ENCODE assay signal across 38 cellular contexts in genomic region chr20:25212242-25212641, GRCh38.
"Had no signal": no experiment of that assay in that cellular context is flagged by ENCODE, and none has a peak within 500 bp of the region (broad histone marks: within the 10 kb centered on the region; RNA-seq: fewer than 3 reads in every experiment).

No MANE protein-coding gene starts in this region.

- ATAC-seq: activated CD8-positive, alpha-beta T cell treated with anti-CD3 and anti-CD28 coated beads for 36 hours; activated naive CD4-positive, alpha-beta T cell treated with anti-CD3 and anti-CD28 coated beads, Interleukin-2, amount 50 U/mL, for 72 hours; activated T-cell treated with anti-CD3 and anti-CD28 coated beads, Interleukin-2, amount 50 U/mL, for 4 hours; activated T-cell treated with anti-CD3 and anti-CD28 coated beads, Interleukin-2, amount 50 U/mL, for 72 hours; activated T-helper 17 cell treated with anti-CD3 and anti-CD28 coated beads, Interleukin-2, amount 50 U/mL, for 72 hours; body of pancreas had no signal

- H3K27ac Mint-ChIP-seq: activated B cell treated with CpG ODN at 0.5 μM for 24 hours; activated CD4-positive, alpha-beta memory T cell treated with anti-CD3 and anti-CD28 coated beads for 36 hours; activated CD4-positive, alpha-beta T cell treated with anti-CD3 and anti-CD28 coated beads, Interleukin-2, amount 10 ng/mL, durations not matched to agents 24 days and 14 days; activated CD8-positive, alpha-beta T cell treated with anti-CD3 and anti-CD28 coated beads for 36 hours; activated naive CD4-positive, alpha-beta T cell treated with anti-CD3 and anti-CD28 coated beads for 36 hours; activated naive CD8-positive, alpha-beta T cell treated with anti-CD3 and anti-CD28 coated beads for 36 hours; activated T-cell treated with anti-CD3 and anti-CD28 coated beads, Interleukin-2, amount 50 U/mL, for 72 hours; activated T-helper 1 cell treated with anti-CD3 and anti-CD28 coated beads, Interleukin-12 subunit alpha, Interleukin-12 subunit beta, Interleukin-2, Interleukin-4 antibody, amounts not matched to agents 30 ng/mL and 10 ng/mL and 1 ng/mL, durations not matched to agents 14 hours and 24 hours and 36 hours; activated T-helper 17 cell treated with anti-CD3 and anti-CD28 coated beads, Interleukin-2, amount 50 U/mL, for 72 hours; T-helper 1 cell treated with Interleukin-12 subunit alpha and Interleukin-12 subunit beta and Interleukin-4 antibody, amounts not matched to agents 30 μg/mL and 1 μg/mL, for 36 hours; T-helper 2 cell treated with Interferon-gamma antibody and Interleukin-4, amounts not matched to agents 5 μg/mL and 100 μg/mL, for 36 hours had no signal

- DNase-seq: activated B cell treated with CpG ODN at 0.5 μM for 24 hours; activated CD4-positive, alpha-beta memory T cell treated with anti-CD3 and anti-CD28 coated beads for 36 hours; activated CD4-positive, alpha-beta T cell treated with anti-CD3 and anti-CD28 coated beads for 4 hours; activated CD4-positive, alpha-beta T cell treated with anti-CD3 and anti-CD28 coated beads, Interleukin-2, amount 10 ng/mL, durations not matched to agents 24 days and 14 days; activated CD4-positive, alpha-beta T cell treated with anti-CD3 and anti-CD28 coated beads, Interleukin-2, amount 50 U/mL, for 1 hour; activated CD4-positive, alpha-beta T cell treated with anti-CD3 and anti-CD28 coated beads, Interleukin-2, amount 50 U/mL, for 4 hours; activated CD4-positive, CD25-positive, alpha-beta regulatory T cell treated with anti-CD3 and anti-CD28 coated beads, Interleukin-2, amount 50 U/mL, for 72 hours; activated CD8-positive, alpha-beta memory T cell treated with anti-CD3 and anti-CD28 coated beads, Interleukin-2, amount 50 U/mL, for 4 hours; activated CD8-positive, alpha-beta T cell treated with anti-CD3 and anti-CD28 coated beads for 36 hours; activated effector memory CD4-positive, alpha-beta T cell treated with anti-CD3 and anti-CD28 coated beads, Interleukin-2, amount 50 U/mL, for 16 hours; activated gamma-delta T cell treated with Interleukin-2 at 50 U/mL for 16 hours; activated naive CD4-positive, alpha-beta T cell; activated naive CD4-positive, alpha-beta T cell treated with anti-CD3 and anti-CD28 coated beads for 36 hours; activated naive CD4-positive, alpha-beta T cell treated with anti-CD3 and anti-CD28 coated beads, Interleukin-2, amount 50 U/mL, for 16 hours; activated naive CD8-positive, alpha-beta T cell treated with anti-CD3 and anti-CD28 coated beads for 36 hours; activated T-cell treated with anti-CD3 and anti-CD28 coated beads for 4 hours; activated T-cell treated with anti-CD3 and anti-CD28 coated beads, Interleukin-2, amount 50 U/mL, for 1 hour; activated T-cell treated with anti-CD3 and anti-CD28 coated beads, Interleukin-2, amount 50 U/mL, for 4 hours; activated T-cell treated with anti-CD3 and anti-CD28 coated beads, Interleukin-2, amount 50 U/mL, for 72 hours; amniotic stem cell; aorta; body of pancreas; brain microvascular endothelial cell; central memory CD4-positive, alpha-beta T cell; SW 1271; T-helper 1 cell; T-helper 2 cell; T-helper 9 cell had no signal

- H3K4me3 Mint-ChIP-seq: activated B cell treated with CpG ODN at 0.5 μM for 24 hours; activated CD4-positive, alpha-beta memory T cell treated with anti-CD3 and anti-CD28 coated beads for 36 hours; activated CD4-positive, alpha-beta T cell treated with anti-CD3 and anti-CD28 coated beads, Interleukin-2, amount 10 ng/mL, durations not matched to agents 24 days and 14 days; activated CD8-positive, alpha-beta T cell treated with anti-CD3 and anti-CD28 coated beads for 36 hours; activated naive CD4-positive, alpha-beta T cell treated with anti-CD3 and anti-CD28 coated beads for 36 hours; activated naive CD8-positive, alpha-beta T cell treated with anti-CD3 and anti-CD28 coated beads for 36 hours; activated T-cell treated with anti-CD3 and anti-CD28 coated beads, Interleukin-2, amount 50 U/mL, for 4 hours; activated T-cell treated with anti-CD3 and anti-CD28 coated beads, Interleukin-2, amount 50 U/mL, for 72 hours; activated T-helper 1 cell treated with anti-CD3 and anti-CD28 coated beads, Interleukin-12 subunit alpha, Interleukin-12 subunit beta, Interleukin-2, Interleukin-4 antibody, amounts not matched to agents 30 ng/mL and 10 ng/mL and 1 ng/mL, durations not matched to agents 14 hours and 24 hours and 36 hours; activated T-helper 17 cell treated with anti-CD3 and anti-CD28 coated beads, Interleukin-2, amount 50 U/mL, for 72 hours; T-helper 1 cell treated with Interleukin-12 subunit alpha and Interleukin-12 subunit beta and Interleukin-4 antibody, amounts not matched to agents 30 μg/mL and 1 μg/mL, for 36 hours; T-helper 2 cell treated with Interferon-gamma antibody and Interleukin-4, amounts not matched to agents 5 μg/mL and 100 μg/mL, for 36 hours had no signal

- H3K4me1 ChIP-seq: adrenal gland, breast epithelium had no signal

- H3K36me3 Mint-ChIP-seq: activated naive CD4-positive, alpha-beta T cell treated with anti-CD3 and anti-CD28 coated beads, Interleukin-2, amount 50 U/mL, for 72 hours had no signal

- H3K4me3 ChIP-seq: adrenal gland, body of pancreas, breast epithelium had no signal

- H3K9me3 Mint-ChIP-seq: activated B cell treated with CpG ODN at 0.5 μM for 24 hours; activated CD4-positive, alpha-beta memory T cell treated with anti-CD3 and anti-CD28 coated beads for 36 hours; activated CD4-positive, alpha-beta T cell treated with anti-CD3 and anti-CD28 coated beads, Interleukin-2, amount 10 ng/mL, durations not matched to agents 24 days and 14 days; activated CD8-positive, alpha-beta T cell treated with anti-CD3 and anti-CD28 coated beads for 36 hours; activated naive CD4-positive, alpha-beta T cell treated with anti-CD3 and anti-CD28 coated beads for 36 hours; activated naive CD4-positive, alpha-beta T cell treated with anti-CD3 and anti-CD28 coated beads, Interleukin-2, amount 50 U/mL, for 72 hours; activated naive CD8-positive, alpha-beta T cell treated with anti-CD3 and anti-CD28 coated beads for 36 hours; activated T-cell treated with anti-CD3 and anti-CD28 coated beads, Interleukin-2, amount 50 U/mL, for 4 hours; activated T-cell treated with anti-CD3 and anti-CD28 coated beads, Interleukin-2, amount 50 U/mL, for 72 hours; activated T-helper 1 cell treated with anti-CD3 and anti-CD28 coated beads, Interleukin-12 subunit alpha, Interleukin-12 subunit beta, Interleukin-2, Interleukin-4 antibody, amounts not matched to agents 30 ng/mL and 10 ng/mL and 1 ng/mL, durations not matched to agents 14 hours and 24 hours and 36 hours; activated T-helper 17 cell treated with anti-CD3 and anti-CD28 coated beads, Interleukin-2, amount 50 U/mL, for 72 hours; T-helper 1 cell treated with Interleukin-12 subunit alpha and Interleukin-12 subunit beta and Interleukin-4 antibody, amounts not matched to agents 30 μg/mL and 1 μg/mL, for 36 hours; T-helper 2 cell treated with Interferon-gamma antibody and Interleukin-4, amounts not matched to agents 5 μg/mL and 100 μg/mL, for 36 hours had no signal

- H3K27ac ChIP-seq: adrenal gland, body of pancreas, brain microvascular endothelial cell, breast epithelium, VCaP had no signal

- H3K9me3 ChIP-seq: adrenal gland, body of pancreas, breast epithelium had no signal

- H3K27me3 ChIP-seq: adrenal gland, body of pancreas, brain microvascular endothelial cell, breast epithelium had no signal

- H3K4me1 Mint-ChIP-seq: activated B cell treated with CpG ODN at 0.5 μM for 24 hours; activated naive CD8-positive, alpha-beta T cell treated with anti-CD3 and anti-CD28 coated beads for 36 hours; activated T-helper 17 cell treated with anti-CD3 and anti-CD28 coated beads, Interleukin-2, amount 50 U/mL, for 72 hours had no signal

- H3K27me3 Mint-ChIP-seq: activated B cell treated with CpG ODN at 0.5 μM for 24 hours; activated CD4-positive, alpha-beta memory T cell treated with anti-CD3 and anti-CD28 coated beads for 36 hours; activated CD4-positive, alpha-beta T cell treated with anti-CD3 and anti-CD28 coated beads, Interleukin-2, amount 10 ng/mL, durations not matched to agents 24 days and 14 days; activated CD8-positive, alpha-beta T cell treated with anti-CD3 and anti-CD28 coated beads for 36 hours; activated naive CD8-positive, alpha-beta T cell treated with anti-CD3 and anti-CD28 coated beads for 36 hours; activated T-helper 17 cell treated with anti-CD3 and anti-CD28 coated beads, Interleukin-2, amount 50 U/mL, for 72 hours had no signal

- FAIRE-seq: astrocyte, TTC549 had no signal
